In genomic region chr3:136189859-136190617, GRCh38 we compare ENCODE assay signal across 14 cellular contexts. TPM values are rescaled to one million over a fixed set of nuclear protein-coding genes. Genes with fewer than 3 reads are reported as not detected.
DNase-seq lines count a peak whose midpoint lies in the region; ATAC-seq and TF ChIP-seq lines count a peak whose summit lies in the region.
"Had no signal": no experiment of that assay in that cellular context is flagged by ENCODE, and none has a peak within 500 bp of the region (broad histone marks: within the 10 kb centered on the region; RNA-seq: fewer than 3 reads in every experiment).

No MANE protein-coding gene starts in this region.

- no peaks in the 10 kb centered on the region for H3K27me3 Mint-ChIP-seq in activated CD8-positive, alpha-beta memory T cell treated with anti-CD3 and anti-CD28 coated beads, Interleukin-2, amount 10 ng/mL, durations not matched to agents 7 days and 5 days
- H3K27me3 Mint-ChIP-seq in activated T-helper 17 cell treated with anti-CD3 and anti-CD28 coated beads, Interleukin-2, amount 50 U/mL, for 72 hours = no peaks in the 10 kb centered on the region
- peaks cover 2% of the 10 kb centered on the region for H3K27me3 Mint-ChIP-seq in neural crest cell (ENCODE audit: low read depth)
- H3K27me3 Mint-ChIP-seq in stimulated activated naive B cell treated with anti-CD40 and anti-IgM and Interleukin-4, amounts not matched to agents 10 μg/mL and 1 μg/mL and 100 μg/mL, for 72 hours = no peaks in the 10 kb centered on the region

- CTCF ChIA-PET in activated CD8-positive, alpha-beta memory T cell treated with anti-CD3 and anti-CD28 coated beads, Interleukin-2, amount 10 ng/mL, durations not matched to agents 7 days and 5 days (lab: Charles Lee) = interaction anchor here (0.7 to 1.0 kb wide), 2 partner anchors 11 to 562 kb away, joined by 3 to 5 read pairs; partner anchors contain the start of gene STAG1
- CTCF ChIA-PET in HEK293 (lab: Yijun Ruan, JAX) = no interaction called here

- no peak for TF ChIP-seq CTCF in HEK293 (tag by site-specific recombination; IDR thresholded peaks at IDR 0.05)
- no peak for TF ChIP-seq CTCF in neural crest cell (conservative IDR thresholded peaks at IDR 0.05)

- H3K9me3 ChIP-seq in HEK293 (ENCODE audit: control insufficient read depth, insufficient read depth, low read depth, low read length) = no peaks in the 10 kb centered on the region
- H3K9me3 ChIP-seq: gastrocnemius medialis, left lung had no signal

- peaks cover 0 to 8% of the 10 kb centered on the region in 2 experiments; a peak in 1 of 3 replicates for H3K36me3 ChIP-seq in HEK293 (ENCODE audit: control insufficient read depth in 2 of 2, insufficient read depth in 1 of 2, low read length in 2 of 2)
- H3K36me3 ChIP-seq: gastrocnemius medialis, left lung had no signal

- H3K27ac ChIP-seq in HEK293 (ENCODE audit: extremely low read depth, low read depth, low read length) = no peak overlapping the region
- H3K27ac ChIP-seq: HL-60 had no signal

- POLR2A ChIA-PET in HEK293 (lab: Yijun Ruan, JAX) = no interaction called here

- H3K4me3 ChIP-seq in HEK293 (ENCODE audit: low read depth, low read length) = no peak overlapping the region
- H3K4me3 ChIP-seq: gastrocnemius medialis, left lung had no signal

- H3K4me3 Mint-ChIP-seq in activated CD8-positive, alpha-beta memory T cell treated with anti-CD3 and anti-CD28 coated beads, Interleukin-2, amount 10 ng/mL, durations not matched to agents 7 days and 5 days = peak overlapping the region; percentile 98
- H3K4me3 Mint-ChIP-seq in activated T-helper 17 cell treated with anti-CD3 and anti-CD28 coated beads, Interleukin-2, amount 50 U/mL, for 72 hours = peak overlapping the region; percentile 94
- H3K4me3 Mint-ChIP-seq in neural crest cell = peak overlapping the region; percentile 92
- peak overlapping the region in 1 of 2 donors; percentile 10 for H3K4me3 Mint-ChIP-seq in stimulated activated naive B cell treated with anti-CD40 and anti-IgM and Interleukin-4, amounts not matched to agents 10 μg/mL and 1 μg/mL and 100 μg/mL, for 72 hours

- no peak for ATAC-seq in activated CD8-positive, alpha-beta memory T cell treated with anti-CD3 and anti-CD28 coated beads, Interleukin-2, amount 10 ng/mL, durations not matched to agents 7 days and 5 days
- no peak for ATAC-seq in activated T-helper 17 cell treated with anti-CD3 and anti-CD28 coated beads, Interleukin-2, amount 50 U/mL, for 72 hours (replicated peaks)
- ATAC-seq in HG03159 (IDR thresholded peaks at IDR 0.05; ENCODE audit: unreplicated experiment) (no peak), left lobe of liver (no peak)
- no peak for ATAC-seq in stimulated activated naive B cell treated with anti-CD40 and anti-IgM and Interleukin-4, amounts not matched to agents 10 μg/mL and 1 μg/mL and 100 μg/mL, for 72 hours (replicated peaks)
- ATAC-seq: gastrocnemius medialis, left lung had no signal

- peaks cover 59% of the 10 kb centered on the region for H3K4me1 Mint-ChIP-seq in activated CD8-positive, alpha-beta memory T cell treated with anti-CD3 and anti-CD28 coated beads, Interleukin-2, amount 10 ng/mL, durations not matched to agents 7 days and 5 days
- peaks cover 31% of the 10 kb centered on the region for H3K4me1 Mint-ChIP-seq in activated T-helper 17 cell treated with anti-CD3 and anti-CD28 coated beads, Interleukin-2, amount 50 U/mL, for 72 hours
- peaks cover 69% of the 10 kb centered on the region for H3K4me1 Mint-ChIP-seq in neural crest cell
- H3K4me1 Mint-ChIP-seq in stimulated activated naive B cell treated with anti-CD40 and anti-IgM and Interleukin-4, amounts not matched to agents 10 μg/mL and 1 μg/mL and 100 μg/mL, for 72 hours = peaks cover 44 to 88% of the 10 kb centered on the region in 2 donors

- H3K9me3 Mint-ChIP-seq in activated CD8-positive, alpha-beta memory T cell treated with anti-CD3 and anti-CD28 coated beads, Interleukin-2, amount 10 ng/mL, durations not matched to agents 7 days and 5 days (ENCODE audit: low read depth) = no peaks in the 10 kb centered on the region
- H3K9me3 Mint-ChIP-seq in activated T-helper 17 cell treated with anti-CD3 and anti-CD28 coated beads, Interleukin-2, amount 50 U/mL, for 72 hours = no peaks in the 10 kb centered on the region
- no peaks in the 10 kb centered on the region for H3K9me3 Mint-ChIP-seq in neural crest cell
- no peaks in the 10 kb centered on the region for H3K9me3 Mint-ChIP-seq in stimulated activated naive B cell treated with anti-CD40 and anti-IgM and Interleukin-4, amounts not matched to agents 10 μg/mL and 1 μg/mL and 100 μg/mL, for 72 hours

- H3K4me1 ChIP-seq in HEK293 (ENCODE audit: control insufficient read depth, insufficient read depth, low read length) = peaks cover 15% of the 10 kb centered on the region

- no peak overlapping the region for H3K27ac Mint-ChIP-seq in activated CD8-positive, alpha-beta memory T cell treated with anti-CD3 and anti-CD28 coated beads, Interleukin-2, amount 10 ng/mL, durations not matched to agents 7 days and 5 days
- H3K27ac Mint-ChIP-seq in activated T-helper 17 cell treated with anti-CD3 and anti-CD28 coated beads, Interleukin-2, amount 50 U/mL, for 72 hours = peak overlapping the region; percentile 97
- H3K27ac Mint-ChIP-seq in neural crest cell (ENCODE audit: unreplicated experiment) = no peak overlapping the region
- H3K27ac Mint-ChIP-seq in stimulated activated naive B cell treated with anti-CD40 and anti-IgM and Interleukin-4, amounts not matched to agents 10 μg/mL and 1 μg/mL and 100 μg/mL, for 72 hours = no peak overlapping the region

- DNase-seq in activated CD8-positive, alpha-beta memory T cell treated with anti-CD3 and anti-CD28 coated beads, Interleukin-2, amount 10 ng/mL, durations not matched to agents 7 days and 5 days = no peak
- no peak for DNase-seq in activated CD8-positive, alpha-beta memory T cell treated with anti-CD3 and anti-CD28 coated beads, Interleukin-2, amount 50 U/mL, for 4 hours
- no peak for DNase-seq in neural crest cell (ENCODE audit: low read depth, low spot score)
- no peak for DNase-seq in left lobe of liver (ENCODE audit: low spot score)
- DNase-seq in stimulated activated naive B cell treated with anti-CD40 and anti-IgM and Interleukin-4, amounts not matched to agents 10 μg/mL and 1 μg/mL and 100 μg/mL, for 72 hours = no peak
- DNase-seq: gastrocnemius medialis, left lung, NCI-H1417, NCI-H2171 treated with DMSO at 0.1 percent for 48 hours, small intestine had no signal

- peaks cover 59% of the 10 kb centered on the region for H3K36me3 Mint-ChIP-seq in activated CD8-positive, alpha-beta memory T cell treated with anti-CD3 and anti-CD28 coated beads, Interleukin-2, amount 10 ng/mL, durations not matched to agents 7 days and 5 days
- H3K36me3 Mint-ChIP-seq in activated T-helper 17 cell treated with anti-CD3 and anti-CD28 coated beads, Interleukin-2, amount 50 U/mL, for 72 hours (ENCODE audit: low read depth) = peaks cover 65% of the 10 kb centered on the region
- peaks cover 10% of the 10 kb centered on the region for H3K36me3 Mint-ChIP-seq in neural crest cell (ENCODE audit: low read depth)
- H3K36me3 Mint-ChIP-seq in stimulated activated naive B cell treated with anti-CD40 and anti-IgM and Interleukin-4, amounts not matched to agents 10 μg/mL and 1 μg/mL and 100 μg/mL, for 72 hours = peaks cover 31 to 48% of the 10 kb centered on the region in 2 donors

TF ChIP-seq in HEK293, 187 proteins besides CTCF, POLR2A, EP300 and RAD21:
- TF ChIP-seq ZNF121 (tag by site-specific recombination; IDR thresholded peaks at IDR 0.05) = peak; percentile 70
- no peak for TF ChIP-seq HOXA7 (CRISPR knock-in tag; IDR thresholded peaks at IDR 0.05; ENCODE audit: borderline replicate concordance)
- TF ChIP-seq GLIS1 (tag by site-specific recombination; IDR thresholded peaks at IDR 0.05) = no peak
- TF ChIP-seq INSM2 (tag by site-specific recombination; IDR thresholded peaks at IDR 0.05) = no peak

RNA-seq across cellular contexts. Expression of gene MSL2, which starts 6.1 kb away (rescaled TPM):
- 10 to 100 TPM; 62.6 to 64.3 TPM for total RNA-seq in activated CD8-positive, alpha-beta memory T cell treated with anti-CD3 and anti-CD28 coated beads, Interleukin-2, amount 10 ng/mL, durations not matched to agents 7 days and 5 days
- 10 to 100 TPM; 43.0 to 55.0 TPM for total RNA-seq in activated T-helper 17 cell treated with anti-CD3 and anti-CD28 coated beads, Interleukin-2, amount 50 U/mL, for 72 hours
- total RNA-seq in neural crest cell (47.4 and 50.5 TPM in 2 replicates), left lobe of liver (14.5 TPM)
